8 cellular contexts compared by ENCODE assay signal in the genomic region with DNA sequence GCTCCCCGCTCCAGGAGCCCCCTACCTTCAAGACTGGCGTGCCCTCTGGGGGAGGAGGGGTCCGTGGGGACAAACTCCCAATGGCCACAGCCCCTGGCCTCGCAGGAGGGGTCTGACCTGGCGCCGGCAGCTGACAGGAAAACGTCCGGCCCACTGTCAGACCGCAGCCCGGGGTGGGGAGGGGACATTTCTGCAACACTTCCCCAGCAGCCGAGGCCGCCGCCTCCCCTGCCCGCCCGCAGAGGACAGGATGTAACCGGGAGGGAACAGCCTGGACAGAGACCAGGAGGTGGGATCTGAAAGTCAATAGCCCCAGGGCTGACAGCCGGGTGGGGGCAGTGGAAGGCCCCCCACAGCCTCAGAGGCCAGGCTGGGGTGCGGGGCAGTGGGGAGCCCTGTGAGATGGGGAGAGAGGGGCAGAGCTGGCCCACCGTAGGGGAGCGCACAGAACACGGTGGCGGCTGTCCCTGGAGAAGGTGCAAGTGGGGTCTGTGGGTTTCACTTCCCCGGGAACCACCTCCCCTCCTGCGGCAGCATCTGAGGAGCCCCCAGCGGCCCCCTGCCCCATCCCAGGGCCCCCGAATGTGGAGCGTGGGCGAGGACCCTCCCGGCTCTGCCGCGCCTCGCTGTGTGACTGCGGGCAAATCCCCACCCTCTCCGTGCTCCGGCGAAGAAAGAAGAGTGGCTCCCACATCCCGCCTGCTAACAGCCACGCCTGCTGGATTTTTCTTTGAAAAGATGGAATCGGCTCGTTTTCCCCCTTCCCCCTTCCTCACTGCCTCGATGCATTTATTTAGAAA. TPM values are rescaled to one million over a fixed set of nuclear protein-coding genes. Genes with fewer than 3 reads are reported as not detected.
DNase-seq lines count a peak whose midpoint lies in the region; ATAC-seq and TF ChIP-seq lines count a peak whose summit lies in the region.

A gene with protein sequence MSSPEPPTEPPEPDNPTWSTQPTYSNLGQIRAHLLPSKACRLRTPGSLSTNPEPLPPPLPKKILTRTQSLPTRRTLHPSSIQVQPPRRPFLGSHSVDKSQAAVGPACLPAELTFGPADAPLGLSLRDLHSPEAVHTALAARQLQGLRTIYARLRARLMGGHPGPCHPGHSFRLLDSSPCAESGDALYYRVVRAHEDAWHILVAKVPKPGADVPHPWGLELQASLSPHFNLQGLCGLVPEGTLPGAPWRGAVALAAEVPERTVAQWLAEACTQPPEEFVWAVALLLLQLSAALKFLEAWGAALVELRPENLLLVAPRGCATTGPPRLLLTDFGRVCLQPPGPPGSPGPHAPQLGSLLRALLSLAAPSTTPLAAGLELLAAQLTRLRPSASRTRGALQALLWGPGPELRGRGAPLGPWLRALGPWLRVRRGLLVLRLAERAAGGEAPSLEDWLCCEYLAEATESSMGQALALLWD (minus strand): TSS at position 114 of the 800 bp plus-strand sequence. CDS start 1,244 bp downstream, outside the sequence.

- no peaks in the 10 kb centered on the region for H3K27me3 Mint-ChIP-seq in activated naive CD4-positive, alpha-beta T cell treated with anti-CD3 and anti-CD28 coated beads for 36 hours (ENCODE audit: low read depth)
- H3K27me3 Mint-ChIP-seq in activated naive CD4-positive, alpha-beta T cell treated with anti-CD3 and anti-CD28 coated beads, Interleukin-2, amount 10 ng/mL, durations not matched to agents 7 days and 5 days = peaks cover 33% of the 10 kb centered on the region

- CTCF ChIA-PET in activated naive CD4-positive, alpha-beta T cell treated with anti-CD3 and anti-CD28 coated beads for 36 hours (lab: Charles Lee) = no interaction called here
- CTCF ChIA-PET in activated naive CD4-positive, alpha-beta T cell treated with anti-CD3 and anti-CD28 coated beads, Interleukin-2, amount 10 ng/mL, durations not matched to agents 7 days and 5 days (lab: Charles Lee) = no interaction called here

- peaks cover 13% of the 10 kb centered on the region for H3K4me1 Mint-ChIP-seq in activated naive CD4-positive, alpha-beta T cell treated with anti-CD3 and anti-CD28 coated beads for 36 hours (ENCODE audit: low read depth)
- H3K4me1 Mint-ChIP-seq in activated naive CD4-positive, alpha-beta T cell treated with anti-CD3 and anti-CD28 coated beads, Interleukin-2, amount 10 ng/mL, durations not matched to agents 7 days and 5 days = peaks cover 17% of the 10 kb centered on the region

- H3K27ac Mint-ChIP-seq in activated naive CD4-positive, alpha-beta T cell treated with anti-CD3 and anti-CD28 coated beads for 36 hours = no peak within 1 kb of the TSS
- peak within 1 kb of the TSS; percentile 49 for H3K27ac Mint-ChIP-seq in activated naive CD4-positive, alpha-beta T cell treated with anti-CD3 and anti-CD28 coated beads, Interleukin-2, amount 10 ng/mL, durations not matched to agents 7 days and 5 days

- H3K4me3 Mint-ChIP-seq in activated naive CD4-positive, alpha-beta T cell treated with anti-CD3 and anti-CD28 coated beads for 36 hours = no peak within 1 kb of the TSS
- peak within 1 kb of the TSS; percentile 46 for H3K4me3 Mint-ChIP-seq in activated naive CD4-positive, alpha-beta T cell treated with anti-CD3 and anti-CD28 coated beads, Interleukin-2, amount 10 ng/mL, durations not matched to agents 7 days and 5 days

- no peaks in the 10 kb centered on the region for H3K36me3 Mint-ChIP-seq in activated naive CD4-positive, alpha-beta T cell treated with anti-CD3 and anti-CD28 coated beads for 36 hours (ENCODE audit: low read depth)
- H3K36me3 Mint-ChIP-seq in activated naive CD4-positive, alpha-beta T cell treated with anti-CD3 and anti-CD28 coated beads, Interleukin-2, amount 10 ng/mL, durations not matched to agents 7 days and 5 days = peaks cover 1% of the 10 kb centered on the region

- intact Hi-C loops in activated naive CD4-positive, alpha-beta T cell treated with anti-CD3 and anti-CD28 coated beads for 36 hours (cut with micrococcal nuclease) = no loop called here
- intact Hi-C loops in psoas muscle (cut with DNase I) = no loop called here

- peak; percentile 57 for DNase-seq in activated naive CD4-positive, alpha-beta T cell treated with anti-CD3 and anti-CD28 coated beads for 36 hours
- DNase-seq in activated naive CD4-positive, alpha-beta T cell treated with anti-CD3 and anti-CD28 coated beads, Interleukin-2, amount 50 U/mL, for 16 hours = no peak
- DNase-seq in activated naive CD4-positive, alpha-beta T cell treated with anti-CD3 and anti-CD28 coated beads, Interleukin-2, amount 10 ng/mL, durations not matched to agents 7 days and 5 days = peak; percentile 70
- peak; percentile 74 for DNase-seq in hepatic stellate cell (ENCODE audit: low spot score)
- DNase-seq in psoas muscle = peak; percentile 70 to 85
- DNase-seq in middle frontal gyrus (ENCODE audit: extremely low spot score, low spot score) = no peak
- DNase-seq in activated CD4-positive, alpha-beta T cell treated with anti-CD3 and anti-CD28 coated beads for 4 hours = no peak

- H3K9me3 ChIP-seq in psoas muscle = no peaks in the 10 kb centered on the region

- H3K4me3 ChIP-seq in psoas muscle = peak within 1 kb of the TSS; percentile 46

- H3K4me1 ChIP-seq in psoas muscle = no peaks in the 10 kb centered on the region

- no peak for TF ChIP-seq CTCF in psoas muscle (IDR thresholded peaks at IDR 0.05)

- WGBS in psoas muscle, 3 donors = 19 to 27% (median 23%) methylated on average over 34 to 41 of the region's 41 CpGs

- no peak within 1 kb of the TSS for H3K27ac ChIP-seq in psoas muscle

- H3K9me3 Mint-ChIP-seq in activated naive CD4-positive, alpha-beta T cell treated with anti-CD3 and anti-CD28 coated beads for 36 hours = no peaks in the 10 kb centered on the region
- no peaks in the 10 kb centered on the region for H3K9me3 Mint-ChIP-seq in activated naive CD4-positive, alpha-beta T cell treated with anti-CD3 and anti-CD28 coated beads, Interleukin-2, amount 10 ng/mL, durations not matched to agents 7 days and 5 days

- no peaks in the 10 kb centered on the region for H3K36me3 ChIP-seq in psoas muscle (ENCODE audit: insufficient read depth in 1 of 2, low read depth in 1 of 2)

- ATAC-seq in psoas muscle (peak; percentile 30 to 61 (median 41)), HG02610 (IDR thresholded peaks at IDR 0.05; ENCODE audit: unreplicated experiment) (no peak)

- H3K27me3 ChIP-seq in psoas muscle (ENCODE audit: insufficient read depth in 3 of 3, low read length in 2 of 3) = no peaks in the 10 kb centered on the region

RNA-seq across cellular contexts. Expression of the gene that starts here (rescaled TPM):
- total RNA-seq in activated naive CD4-positive, alpha-beta T cell treated with anti-CD3 and anti-CD28 coated beads for 36 hours = not detected
- total RNA-seq in psoas muscle = under 1 TPM; 0.12 to 0.20 (median 0.14) TPM
- under 1 TPM in 2 of 3 donors, not detected in 1; 0.01 to 0.08 TPM for polyA plus RNA-seq in psoas muscle

Comparison
In these comparisons a context has a peak if more than half of its experiments do, and no peak if none do; other contexts are left out.
1. DNase-seq: peak in activated naive CD4-positive, alpha-beta T cell treated with anti-CD3 and anti-CD28 coated beads, Interleukin-2, amount 10 ng/mL, durations not matched to agents 7 days and 5 days (single experiment) and hepatic stellate cell (single experiment); none in activated naive CD4-positive, alpha-beta T cell treated with anti-CD3 and anti-CD28 coated beads, Interleukin-2, amount 50 U/mL, for 16 hours (single experiment), middle frontal gyrus (single experiment) and activated CD4-positive, alpha-beta T cell treated with anti-CD3 and anti-CD28 coated beads for 4 hours (0 of 2).
2. Peak in DNase-seq in activated naive CD4-positive, alpha-beta T cell treated with anti-CD3 and anti-CD28 coated beads for 36 hours; RNA of the gene not detected or under 1 TPM.
3. Peak in DNase-seq, ATAC-seq and H3K4me3 ChIP-seq in psoas muscle; RNA of the gene not detected or under 1 TPM.